In the genomic region with DNA sequence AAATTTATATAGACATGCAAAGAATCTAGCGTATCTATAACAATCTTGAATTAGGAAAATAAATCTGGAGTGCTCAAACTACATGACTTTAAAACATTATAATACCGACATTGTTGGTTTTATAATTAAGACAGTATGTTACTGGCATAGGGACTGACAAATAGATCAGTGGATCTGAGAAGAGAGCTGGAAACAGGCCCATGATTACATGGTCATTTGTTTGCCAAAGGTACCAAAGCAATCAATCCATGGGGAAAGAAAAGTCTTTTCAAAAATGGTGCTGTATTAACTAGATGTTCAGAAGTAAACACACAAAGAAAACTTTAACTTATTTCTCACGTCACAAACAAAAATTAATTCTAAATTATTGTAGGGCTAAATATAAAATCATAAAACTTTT, we compare ENCODE assay signal across 21 cellular contexts.
"Had no signal": no experiment of that assay in that cellular context is flagged by ENCODE, and none has a peak within 500 bp of the region (broad histone marks: within the 10 kb centered on the region; RNA-seq: fewer than 3 reads in every experiment).

No MANE protein-coding gene starts in this region.

- FAIRE-seq: RCC 7860 had no signal

- DNase-seq: IMR-90, Karpas-422, KG1, MG63, NCI-H1092, NCI-H1105 treated with DMSO at 0.1 percent for 48 hours, NCI-H1417 treated with DMSO at 0.1 percent for 48 hours, NCI-H146, NCI-H1694 treated with DMSO at 0.1 percent for 48 hours, NCI-H1930, NCI-H2107, NCI-H2227 treated with DMSO at 0.1 percent for 48 hours, NCI-H510A treated with DMSO at 0.1 percent for 48 hours, NCI-H526, NCI-H82, Right ventricle myocardium superior, RPMI8226, SIG-M5, SK-N-SH, SW 1271 had no signal

- H3K9me3 ChIP-seq: MG63, SK-N-SH had no signal

- H3K4me3 ChIP-seq: MG63 had no signal

- H3K27me3 ChIP-seq: MG63 had no signal

- H3K9ac ChIP-seq: SK-N-SH had no signal

- H3K4me2 ChIP-seq: SK-N-SH had no signal
